Comparison of ENCODE assay signal across 8 cellular contexts in the genomic region with DNA sequence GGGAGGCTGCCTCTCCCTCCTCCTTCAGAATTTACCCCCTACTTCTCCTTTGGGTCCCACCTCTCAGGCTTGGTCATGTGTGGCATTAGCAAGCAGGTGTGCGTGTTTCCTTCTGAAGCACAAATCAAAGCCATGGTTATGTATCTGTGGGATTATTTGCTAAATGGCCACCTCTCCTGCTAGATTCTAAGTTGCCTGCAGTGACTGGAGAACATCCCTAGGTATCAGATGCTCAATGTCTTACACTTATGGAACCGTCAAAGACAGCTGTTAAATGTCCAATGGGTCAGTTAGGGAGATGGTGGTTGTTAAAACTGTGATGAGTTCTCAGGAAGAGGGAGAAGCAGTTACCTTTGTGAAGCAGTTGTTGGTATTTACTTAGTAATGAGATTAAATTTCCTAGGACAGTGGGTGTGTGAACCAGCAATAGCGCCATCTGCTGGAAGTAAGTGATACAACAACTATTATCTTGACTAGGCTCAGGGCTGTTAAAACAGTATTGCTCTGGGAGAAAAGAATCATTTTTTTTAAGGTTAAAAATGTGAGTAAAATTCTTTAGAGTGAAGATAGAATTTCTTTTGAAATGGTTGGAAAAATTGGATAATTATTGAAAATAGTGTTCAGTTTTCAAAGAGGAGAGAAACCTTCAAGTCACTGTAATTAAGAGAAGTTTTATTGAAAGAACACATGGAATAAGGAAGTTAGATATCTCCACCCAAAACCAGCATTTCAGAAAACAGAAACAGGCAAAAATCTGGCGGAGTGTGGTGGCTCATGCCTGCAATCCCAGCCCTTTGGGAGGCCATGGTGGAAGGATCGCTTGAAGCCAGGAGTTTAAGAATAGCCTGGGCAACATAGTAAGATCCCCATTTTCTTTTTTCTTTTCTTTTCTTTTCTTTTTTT.
A peak's percentile ranks its signal among the peaks of the same experiment; 100 is the strongest.
DNase-seq lines count a peak whose midpoint lies in the region; ATAC-seq and TF ChIP-seq lines count a peak whose summit lies in the region.

No MANE protein-coding gene starts in this region.

- H3K9me3 Mint-ChIP-seq in activated CD8-positive, alpha-beta T cell treated with anti-CD3 and anti-CD28 coated beads for 36 hours, result no peaks in the 10 kb centered on the region
- peaks cover 3% of the 10 kb centered on the region for H3K9me3 Mint-ChIP-seq in glutamatergic neuron (ENCODE audit: unreplicated experiment)

- in situ Hi-C loops in Caki2 (cut with HindIII; ENCODE audit: low pct_unique_long_range_greater_than_20kb, low sequenced_read_pairs), result loop anchor here (25.0 kb wide), 1 partner anchor 555 kb away; no protein-coding TSS in a partner anchor

- intact Hi-C loops in activated CD8-positive, alpha-beta T cell treated with anti-CD3 and anti-CD28 coated beads for 36 hours (cut with micrococcal nuclease), result loop anchor here (2.0 to 10.0 kb wide), 5 partner anchors 65 to 558 kb away; no protein-coding TSS in a partner anchor

- H3K4me1 Mint-ChIP-seq in activated CD8-positive, alpha-beta T cell treated with anti-CD3 and anti-CD28 coated beads for 36 hours (ENCODE audit: low read depth), result peaks cover 30% of the 10 kb centered on the region
- peaks cover 7% of the 10 kb centered on the region for H3K4me1 Mint-ChIP-seq in glutamatergic neuron (ENCODE audit: low read depth, unreplicated experiment)

- H3K9me3 ChIP-seq in parathyroid adenoma (ENCODE audit: control insufficient read depth, low read length), result no peaks in the 10 kb centered on the region

- H3K4me2 ChIP-seq in parathyroid adenoma (ENCODE audit: low read length), result no peak overlapping the region

- peak overlapping the region; percentile 44 for H3K27ac Mint-ChIP-seq in activated CD8-positive, alpha-beta T cell treated with anti-CD3 and anti-CD28 coated beads for 36 hours
- no peak overlapping the region for H3K27ac Mint-ChIP-seq in glutamatergic neuron (ENCODE audit: unreplicated experiment)

- POLR2A ChIA-PET in activated CD8-positive, alpha-beta T cell treated with anti-CD3 and anti-CD28 coated beads for 36 hours (lab: Charles Lee), result interaction anchor here (5.9 kb wide), 1 partner anchor 228 kb away, joined by 19 read pairs; a partner anchor contains a TSS

- no peaks in the 10 kb centered on the region for H3K79me2 ChIP-seq in parathyroid adenoma

- TF ChIP-seq CTCF in activated CD8-positive, alpha-beta T cell treated with anti-CD3 and anti-CD28 coated beads for 36 hours (IDR thresholded peaks at IDR 0.05), result peak; percentile 92
- peak; percentile 90 for TF ChIP-seq CTCF in glutamatergic neuron (IDR thresholded peaks at IDR 0.05; ENCODE audit: partially characterized antibody, unreplicated experiment)
- TF ChIP-seq CTCF in parathyroid adenoma (IDR thresholded peaks at IDR 0.05), result peak; percentile 75

- no peak overlapping the region for H3K27ac ChIP-seq in parathyroid adenoma

- no peaks in the 10 kb centered on the region for H3K36me3 ChIP-seq in parathyroid adenoma (ENCODE audit: control insufficient read depth, insufficient read depth, low read length)

- CTCF ChIA-PET in activated CD8-positive, alpha-beta T cell treated with anti-CD3 and anti-CD28 coated beads for 36 hours (lab: Charles Lee), result interaction anchor here (0.7 to 4.1 kb wide), 27 partner anchors 8 to 321 kb away, joined by 3 to 73 read pairs (median 4); a partner anchor contains a TSS

- H3K4me3 Mint-ChIP-seq in activated CD8-positive, alpha-beta T cell treated with anti-CD3 and anti-CD28 coated beads for 36 hours, result no peak overlapping the region
- H3K4me3 Mint-ChIP-seq in glutamatergic neuron (ENCODE audit: unreplicated experiment), result no peak overlapping the region

- no peak overlapping the region for H3K4me3 ChIP-seq in parathyroid adenoma (ENCODE audit: low read depth, low read length)

- no peaks in the 10 kb centered on the region for H3K36me3 Mint-ChIP-seq in activated CD8-positive, alpha-beta T cell treated with anti-CD3 and anti-CD28 coated beads for 36 hours (ENCODE audit: low read depth)
- no peaks in the 10 kb centered on the region for H3K36me3 Mint-ChIP-seq in glutamatergic neuron (ENCODE audit: unreplicated experiment)

- no peaks in the 10 kb centered on the region for H3K4me1 ChIP-seq in parathyroid adenoma

- no peaks in the 10 kb centered on the region for H3K27me3 Mint-ChIP-seq in activated CD8-positive, alpha-beta T cell treated with anti-CD3 and anti-CD28 coated beads for 36 hours
- H3K27me3 Mint-ChIP-seq in glutamatergic neuron (ENCODE audit: unreplicated experiment), result peaks cover 1% of the 10 kb centered on the region

- DNase-seq in Caki2 (ENCODE audit: low read depth), result peak; percentile 61
- peak; percentile 34 for DNase-seq in NCI-H345 treated with DMSO at 0.1 percent for 48 hours (lab: John Stamatoyannopoulos, UW; ENCODE audit: unreplicated experiment)
- peak; percentile 40 for DNase-seq in activated CD8-positive, alpha-beta T cell treated with anti-CD3 and anti-CD28 coated beads for 36 hours
- no peak for DNase-seq in glutamatergic neuron

- no peak overlapping the region for H3K9ac ChIP-seq in parathyroid adenoma

- H3K27me3 ChIP-seq in parathyroid adenoma (ENCODE audit: control insufficient read depth, insufficient read depth, low read length), result no peaks in the 10 kb centered on the region

- H2AFZ ChIP-seq in parathyroid adenoma, result no peak overlapping the region

- ATAC-seq in GM18873 (IDR thresholded peaks at IDR 0.05; ENCODE audit: low FRiP score, unreplicated experiment) (peak; percentile 80), HG03196 (IDR thresholded peaks at IDR 0.05; ENCODE audit: unreplicated experiment) (peak; percentile 76), HG03442 (IDR thresholded peaks at IDR 0.05; ENCODE audit: unreplicated experiment) (no peak)
- peak; percentile 62 for ATAC-seq in activated CD8-positive, alpha-beta T cell treated with anti-CD3 and anti-CD28 coated beads for 36 hours
